23 cellular contexts compared by ENCODE assay signal in genomic region chr20:61623451-61623850, GRCh38.
"Had no signal": no experiment of that assay in that cellular context is flagged by ENCODE, and none has a peak within 500 bp of the region (broad histone marks: within the 10 kb centered on the region; RNA-seq: fewer than 3 reads in every experiment).

No MANE protein-coding gene starts in this region.

- ATAC-seq: foreskin keratinocyte, gastroesophageal sphincter, left cardiac atrium, left lung, left ventricle myocardium superior, lower lobe of right lung, mucosa of descending colon had no signal

- DNase-seq: dermis blood vessel endothelial cell; dorsolateral prefrontal cortex; effector CD4-positive, alpha-beta T cell; effector memory CD4-positive, alpha-beta T cell; foreskin keratinocyte; glutamatergic neuron; head of caudate nucleus; hippocampal formation; left cardiac atrium; left lung; left ventricle myocardium superior; lower lobe of right lung; mesenchymal stem cell; mucosa of descending colon; naive B cell had no signal

- H3K27me3 ChIP-seq: dorsolateral prefrontal cortex had no signal

- H3K36me3 ChIP-seq: esophagus muscularis mucosa, gastroesophageal sphincter, left lung, lower lobe of right lung had no signal

- H3K4me1 ChIP-seq: foreskin keratinocyte, left lung, lower lobe of right lung had no signal

- FAIRE-seq: colon, endothelial cell of umbilical vein, frontal cortex, islet of Langerhans, keratinocyte had no signal

- H3K27ac ChIP-seq: coronary artery, esophagus muscularis mucosa, foreskin keratinocyte, gastroesophageal sphincter, left lung, lower lobe of right lung had no signal

- H3K4me3 ChIP-seq: coronary artery, dorsolateral prefrontal cortex, esophagus muscularis mucosa, gastroesophageal sphincter, left lung, lower lobe of right lung, mucosa of descending colon had no signal

- H3K9me3 ChIP-seq: esophagus muscularis mucosa, gastroesophageal sphincter, lower lobe of right lung, mucosa of descending colon had no signal
